In the genomic region with DNA sequence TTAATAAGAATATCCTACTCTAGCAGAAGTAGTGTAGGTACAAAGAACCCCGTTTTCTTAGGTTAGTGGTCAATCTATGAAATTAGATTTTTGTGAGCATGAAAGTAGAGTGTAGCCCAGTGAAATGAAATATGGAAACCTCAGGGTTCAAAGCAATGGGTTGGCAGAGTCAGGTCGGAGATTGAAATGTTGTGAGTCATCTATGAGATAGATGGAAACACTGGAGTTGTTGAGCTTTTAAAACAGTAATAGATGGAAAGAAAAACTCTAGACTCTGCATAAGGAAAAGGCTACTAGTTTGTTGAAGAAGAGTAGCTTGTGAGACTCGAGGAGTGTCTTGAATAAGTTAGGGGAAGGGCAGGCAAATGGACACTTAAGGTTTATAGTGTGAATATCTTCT, we compare ENCODE assay signal across 3 cellular contexts.
TF ChIP-seq lines count a peak whose summit lies in the region.

No MANE protein-coding gene starts in this region.

TF ChIP-seq in GM23338, 12 proteins besides CTCF, POLR2A, EP300 and RAD21 (continued from another document):
- TF ChIP-seq, protein P1, sequence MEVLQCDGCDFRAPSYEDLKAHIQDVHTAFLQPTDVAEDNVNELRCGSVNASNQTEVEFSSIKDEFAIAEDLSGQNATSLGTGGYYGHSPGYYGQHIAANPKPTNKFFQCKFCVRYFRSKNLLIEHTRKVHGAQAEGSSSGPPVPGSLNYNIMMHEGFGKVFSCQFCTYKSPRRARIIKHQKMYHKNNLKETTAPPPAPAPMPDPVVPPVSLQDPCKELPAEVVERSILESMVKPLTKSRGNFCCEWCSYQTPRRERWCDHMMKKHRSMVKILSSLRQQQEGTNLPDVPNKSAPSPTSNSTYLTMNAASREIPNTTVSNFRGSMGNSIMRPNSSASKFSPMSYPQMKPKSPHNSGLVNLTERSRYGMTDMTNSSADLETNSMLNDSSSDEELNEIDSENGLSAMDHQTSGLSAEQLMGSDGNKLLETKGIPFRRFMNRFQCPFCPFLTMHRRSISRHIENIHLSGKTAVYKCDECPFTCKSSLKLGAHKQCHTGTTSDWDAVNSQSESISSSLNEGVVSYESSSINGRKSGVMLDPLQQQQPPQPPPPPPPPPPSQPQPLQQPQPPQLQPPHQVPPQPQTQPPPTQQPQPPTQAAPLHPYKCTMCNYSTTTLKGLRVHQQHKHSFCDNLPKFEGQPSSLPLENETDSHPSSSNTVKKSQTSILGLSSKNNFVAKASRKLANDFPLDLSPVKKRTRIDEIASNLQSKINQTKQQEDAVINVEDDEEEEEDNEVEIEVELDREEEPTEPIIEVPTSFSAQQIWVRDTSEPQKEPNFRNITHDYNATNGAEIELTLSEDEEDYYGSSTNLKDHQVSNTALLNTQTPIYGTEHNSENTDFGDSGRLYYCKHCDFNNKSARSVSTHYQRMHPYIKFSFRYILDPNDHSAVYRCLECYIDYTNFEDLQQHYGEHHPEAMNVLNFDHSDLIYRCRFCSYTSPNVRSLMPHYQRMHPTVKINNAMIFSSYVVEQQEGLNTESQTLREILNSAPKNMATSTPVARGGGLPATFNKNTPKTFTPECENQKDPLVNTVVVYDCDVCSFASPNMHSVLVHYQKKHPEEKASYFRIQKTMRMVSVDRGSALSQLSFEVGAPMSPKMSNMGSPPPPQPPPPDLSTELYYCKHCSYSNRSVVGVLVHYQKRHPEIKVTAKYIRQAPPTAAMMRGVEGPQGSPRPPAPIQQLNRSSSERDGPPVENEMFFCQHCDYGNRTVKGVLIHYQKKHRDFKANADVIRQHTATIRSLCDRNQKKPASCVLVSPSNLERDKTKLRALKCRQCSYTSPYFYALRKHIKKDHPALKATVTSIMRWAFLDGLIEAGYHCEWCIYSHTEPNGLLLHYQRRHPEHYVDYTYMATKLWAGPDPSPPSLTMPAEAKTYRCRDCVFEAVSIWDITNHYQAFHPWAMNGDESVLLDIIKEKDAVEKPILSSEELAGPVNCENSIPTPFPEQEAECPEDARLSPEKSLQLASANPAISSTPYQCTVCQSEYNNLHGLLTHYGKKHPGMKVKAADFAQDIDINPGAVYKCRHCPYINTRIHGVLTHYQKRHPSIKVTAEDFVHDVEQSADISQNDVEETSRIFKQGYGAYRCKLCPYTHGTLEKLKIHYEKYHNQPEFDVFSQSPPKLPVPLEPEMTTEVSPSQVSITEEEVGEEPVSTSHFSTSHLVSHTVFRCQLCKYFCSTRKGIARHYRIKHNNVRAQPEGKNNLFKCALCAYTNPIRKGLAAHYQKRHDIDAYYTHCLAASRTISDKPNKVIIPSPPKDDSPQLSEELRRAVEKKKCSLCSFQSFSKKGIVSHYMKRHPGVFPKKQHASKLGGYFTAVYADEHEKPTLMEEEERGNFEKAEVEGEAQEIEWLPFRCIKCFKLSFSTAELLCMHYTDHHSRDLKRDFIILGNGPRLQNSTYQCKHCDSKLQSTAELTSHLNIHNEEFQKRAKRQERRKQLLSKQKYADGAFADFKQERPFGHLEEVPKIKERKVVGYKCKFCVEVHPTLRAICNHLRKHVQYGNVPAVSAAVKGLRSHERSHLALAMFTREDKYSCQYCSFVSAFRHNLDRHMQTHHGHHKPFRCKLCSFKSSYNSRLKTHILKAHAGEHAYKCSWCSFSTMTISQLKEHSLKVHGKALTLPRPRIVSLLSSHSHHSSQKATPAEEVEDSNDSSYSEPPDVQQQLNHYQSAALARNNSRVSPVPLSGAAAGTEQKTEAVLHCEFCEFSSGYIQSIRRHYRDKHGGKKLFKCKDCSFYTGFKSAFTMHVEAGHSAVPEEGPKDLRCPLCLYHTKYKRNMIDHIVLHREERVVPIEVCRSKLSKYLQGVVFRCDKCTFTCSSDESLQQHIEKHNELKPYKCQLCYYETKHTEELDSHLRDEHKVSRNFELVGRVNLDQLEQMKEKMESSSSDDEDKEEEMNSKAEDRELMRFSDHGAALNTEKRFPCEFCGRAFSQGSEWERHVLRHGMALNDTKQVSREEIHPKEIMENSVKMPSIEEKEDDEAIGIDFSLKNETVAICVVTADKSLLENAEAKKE (CRISPR knock-in tag; IDR thresholded peaks at IDR 0.05): no peak
- TF ChIP-seq JUNB (IDR thresholded peaks at IDR 0.05; ENCODE audit: unreplicated experiment): no peak
- TF ChIP-seq CREB1 (CRISPR knock-in tag; IDR thresholded peaks at IDR 0.05; ENCODE audit: low read depth): no peak
- no peak for TF ChIP-seq ZNF114 (CRISPR knock-in tag; IDR thresholded peaks at IDR 0.05)

TF ChIP-seq in neural cell, 6 proteins besides CTCF, POLR2A, EP300 and RAD21:
- TF ChIP-seq, protein P2, sequence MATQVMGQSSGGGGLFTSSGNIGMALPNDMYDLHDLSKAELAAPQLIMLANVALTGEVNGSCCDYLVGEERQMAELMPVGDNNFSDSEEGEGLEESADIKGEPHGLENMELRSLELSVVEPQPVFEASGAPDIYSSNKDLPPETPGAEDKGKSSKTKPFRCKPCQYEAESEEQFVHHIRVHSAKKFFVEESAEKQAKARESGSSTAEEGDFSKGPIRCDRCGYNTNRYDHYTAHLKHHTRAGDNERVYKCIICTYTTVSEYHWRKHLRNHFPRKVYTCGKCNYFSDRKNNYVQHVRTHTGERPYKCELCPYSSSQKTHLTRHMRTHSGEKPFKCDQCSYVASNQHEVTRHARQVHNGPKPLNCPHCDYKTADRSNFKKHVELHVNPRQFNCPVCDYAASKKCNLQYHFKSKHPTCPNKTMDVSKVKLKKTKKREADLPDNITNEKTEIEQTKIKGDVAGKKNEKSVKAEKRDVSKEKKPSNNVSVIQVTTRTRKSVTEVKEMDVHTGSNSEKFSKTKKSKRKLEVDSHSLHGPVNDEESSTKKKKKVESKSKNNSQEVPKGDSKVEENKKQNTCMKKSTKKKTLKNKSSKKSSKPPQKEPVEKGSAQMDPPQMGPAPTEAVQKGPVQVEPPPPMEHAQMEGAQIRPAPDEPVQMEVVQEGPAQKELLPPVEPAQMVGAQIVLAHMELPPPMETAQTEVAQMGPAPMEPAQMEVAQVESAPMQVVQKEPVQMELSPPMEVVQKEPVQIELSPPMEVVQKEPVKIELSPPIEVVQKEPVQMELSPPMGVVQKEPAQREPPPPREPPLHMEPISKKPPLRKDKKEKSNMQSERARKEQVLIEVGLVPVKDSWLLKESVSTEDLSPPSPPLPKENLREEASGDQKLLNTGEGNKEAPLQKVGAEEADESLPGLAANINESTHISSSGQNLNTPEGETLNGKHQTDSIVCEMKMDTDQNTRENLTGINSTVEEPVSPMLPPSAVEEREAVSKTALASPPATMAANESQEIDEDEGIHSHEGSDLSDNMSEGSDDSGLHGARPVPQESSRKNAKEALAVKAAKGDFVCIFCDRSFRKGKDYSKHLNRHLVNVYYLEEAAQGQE (IDR thresholded peaks at IDR 0.05; ENCODE audit: borderline replicate concordance): no peak
- TF ChIP-seq EZH2 (IDR thresholded peaks at IDR 0.05; ENCODE audit: borderline replicate concordance, insufficient read depth, low read length, poor library complexity, severe bottlenecking) (no peak), SMC3 (conservative IDR thresholded peaks at IDR 0.05; ENCODE audit: poor library complexity) (no peak), POLR2AphosphoS5 (IDR thresholded peaks at IDR 0.05) (no peak), MXI1 (conservative IDR thresholded peaks at IDR 0.05; ENCODE audit: poor library complexity, severe bottlenecking) (no peak), TAF1 (IDR thresholded peaks at IDR 0.05; ENCODE audit: low read depth) (no peak)

TF ChIP-seq in WTC11, 78 proteins besides CTCF, POLR2A, EP300 and RAD21 (continued from another document):
- TF ChIP-seq, protein P3, sequence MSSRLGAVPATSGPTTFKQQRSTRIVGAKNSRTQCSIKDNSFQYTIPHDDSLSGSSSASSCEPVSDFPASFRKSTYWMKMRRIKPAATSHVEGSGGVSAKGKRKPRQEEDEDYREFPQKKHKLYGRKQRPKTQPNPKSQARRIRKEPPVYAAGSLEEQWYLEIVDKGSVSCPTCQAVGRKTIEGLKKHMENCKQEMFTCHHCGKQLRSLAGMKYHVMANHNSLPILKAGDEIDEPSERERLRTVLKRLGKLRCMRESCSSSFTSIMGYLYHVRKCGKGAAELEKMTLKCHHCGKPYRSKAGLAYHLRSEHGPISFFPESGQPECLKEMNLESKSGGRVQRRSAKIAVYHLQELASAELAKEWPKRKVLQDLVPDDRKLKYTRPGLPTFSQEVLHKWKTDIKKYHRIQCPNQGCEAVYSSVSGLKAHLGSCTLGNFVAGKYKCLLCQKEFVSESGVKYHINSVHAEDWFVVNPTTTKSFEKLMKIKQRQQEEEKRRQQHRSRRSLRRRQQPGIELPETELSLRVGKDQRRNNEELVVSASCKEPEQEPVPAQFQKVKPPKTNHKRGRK (CRISPR knock-in tag; IDR thresholded peaks at IDR 0.05; ENCODE audit: borderline replicate concordance): no peak
- TF ChIP-seq ZNF416 (CRISPR knock-in tag; IDR thresholded peaks at IDR 0.05): no peak
- TF ChIP-seq, protein P4, sequence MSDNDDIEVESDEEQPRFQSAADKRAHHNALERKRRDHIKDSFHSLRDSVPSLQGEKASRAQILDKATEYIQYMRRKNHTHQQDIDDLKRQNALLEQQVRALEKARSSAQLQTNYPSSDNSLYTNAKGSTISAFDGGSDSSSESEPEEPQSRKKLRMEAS (CRISPR knock-in tag; IDR thresholded peaks at IDR 0.05): no peak
- TF ChIP-seq NFE2L1 (CRISPR knock-in tag; IDR thresholded peaks at IDR 0.05): no peak
- TF ChIP-seq JUN (CRISPR knock-in tag; IDR thresholded peaks at IDR 0.05): no peak
